In the genomic region with DNA sequence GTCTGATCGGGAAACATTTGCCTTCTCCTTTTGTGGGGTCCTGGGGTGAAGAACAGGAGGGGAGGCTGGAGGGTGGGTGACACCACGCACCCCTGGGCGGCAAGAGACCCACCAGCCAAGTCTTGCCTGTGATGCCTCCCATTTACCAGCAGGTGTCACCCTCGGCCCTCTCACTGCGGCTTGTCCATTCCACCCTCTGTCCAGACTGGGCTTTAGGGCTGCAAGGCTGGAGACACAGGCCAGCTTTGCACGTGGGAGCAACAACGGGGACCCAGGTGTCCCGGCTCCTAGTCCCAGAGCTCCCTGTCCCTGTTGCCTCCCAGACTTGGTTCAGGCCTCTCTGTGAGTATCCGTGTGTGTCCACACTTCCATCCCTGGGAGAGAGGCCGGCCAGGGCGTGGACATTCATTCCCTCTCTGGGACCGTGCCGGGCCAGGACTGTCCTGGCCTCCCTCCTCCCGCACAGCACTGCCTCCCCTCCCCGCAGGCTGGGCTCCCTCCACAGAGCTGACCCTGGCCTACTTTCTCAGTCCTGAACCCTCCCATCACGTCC, we compare ENCODE assay signal across 8 cellular contexts. TPM values are rescaled to one million over a fixed set of nuclear protein-coding genes. Genes with fewer than 3 reads are reported as not detected.
A peak's percentile ranks its signal among the peaks of the same experiment; 100 is the strongest.
DNase-seq lines count a peak whose midpoint lies in the region; ATAC-seq and TF ChIP-seq lines count a peak whose summit lies in the region.

No MANE protein-coding gene starts in this region.

- H3K36me3 ChIP-seq in MM.1S (replicated peaks; ENCODE audit: insufficient read depth, low read length): no peaks in the 10 kb centered on the region
- H3K36me3 ChIP-seq in skeletal muscle tissue (ENCODE audit: control insufficient read depth in 3 of 3, insufficient read depth in 3 of 3, low read length in 3 of 3): no peaks in the 10 kb centered on the region

- H3K4me1 ChIP-seq in MM.1S (ENCODE audit: low read length) (no peaks in the 10 kb centered on the region), skeletal muscle tissue (ENCODE audit: control insufficient read depth in 3 of 3, insufficient read depth in 3 of 3, low read length in 3 of 3) (peaks cover 4 to 8% (median 4%) of the 10 kb centered on the region in 3 donors)

- H2AFZ ChIP-seq in MM.1S (ENCODE audit: low read length): peak overlapping the region; percentile 40; the same call in 1 of the 2 replicates

- no peaks in the 10 kb centered on the region for H3F3A ChIP-seq in MM.1S (ENCODE audit: insufficient read depth, low read length)

- DNase-seq in G401 (ENCODE audit: low spot score): peak; percentile 76
- DNase-seq in MM.1S: peak; percentile 15
- peak; percentile 48 for DNase-seq in T-helper 2 cell treated with Interferon-gamma antibody and Interleukin-4, amounts not matched to agents 5 μg/mL and 100 μg/mL, for 36 hours (ENCODE audit: low spot score)
- DNase-seq in astrocyte of the cerebellum (ENCODE audit: low read depth): peak; percentile 39
- peak in 47 of 51 donors; percentile 12 to 76 (median 50) for DNase-seq in hypothalamus (lab: John Stamatoyannopoulos, UW)

- H3K9me2 ChIP-seq in MM.1S (replicated peaks; ENCODE audit: insufficient read depth, low read length): no peaks in the 10 kb centered on the region

- no peaks in the 10 kb centered on the region for H3K4me1 Mint-ChIP-seq in T-helper 2 cell treated with Interferon-gamma antibody and Interleukin-4, amounts not matched to agents 5 μg/mL and 100 μg/mL, for 36 hours (ENCODE audit: low read depth)

- no peaks in the 10 kb centered on the region for H3K9me3 ChIP-seq in MM.1S (replicated peaks; ENCODE audit: insufficient read depth, low read length)
- H3K9me3 ChIP-seq in skeletal muscle tissue (ENCODE audit: control insufficient read depth in 3 of 3, low read length in 3 of 3): no peaks in the 10 kb centered on the region

- H3K4me2 ChIP-seq in MM.1S (ENCODE audit: low read depth, low read length): no peak overlapping the region

- H3K27ac ChIP-seq in MM.1S (ENCODE audit: low read length): no peak overlapping the region
- H3K27ac ChIP-seq in skeletal muscle tissue (ENCODE audit: low read depth, low read length): no peak overlapping the region

- in situ Hi-C loops in G401 (cut with HindIII; ENCODE audit: low sequenced_read_pairs): no loop called here
- in situ Hi-C loops in astrocyte of the cerebellum (cut with HindIII; ENCODE audit: low sequenced_read_pairs): loop anchor here (5.0 to 25.0 kb wide), 3 partner anchors 80 to 355 kb away; no protein-coding TSS in a partner anchor

- no peak overlapping the region for H3K27ac Mint-ChIP-seq in T-helper 2 cell treated with Interferon-gamma antibody and Interleukin-4, amounts not matched to agents 5 μg/mL and 100 μg/mL, for 36 hours

- H4K20me1 ChIP-seq in MM.1S (ENCODE audit: insufficient read depth, low read length): no peaks in the 10 kb centered on the region

- ATAC-seq in HG02840 (IDR thresholded peaks at IDR 0.05; ENCODE audit: low FRiP score, unreplicated experiment) (no peak), GM21723 (IDR thresholded peaks at IDR 0.05; ENCODE audit: unreplicated experiment) (no peak)

- TF ChIP-seq CTCF in MM.1S (IDR thresholded peaks at IDR 0.05; ENCODE audit: low read length) (peak; percentile 94), astrocyte of the cerebellum (IDR thresholded peaks at IDR 0.05; ENCODE audit: low read depth, low read length, missing control alignments) (peak; percentile 89)

- no peaks in the 10 kb centered on the region for H3K36me3 Mint-ChIP-seq in T-helper 2 cell treated with Interferon-gamma antibody and Interleukin-4, amounts not matched to agents 5 μg/mL and 100 μg/mL, for 36 hours (ENCODE audit: low read depth)

- H3K27me3 ChIP-seq in MM.1S (replicated peaks; ENCODE audit: insufficient read depth, low read length): no peaks in the 10 kb centered on the region
- no peaks in the 10 kb centered on the region for H3K27me3 ChIP-seq in skeletal muscle tissue (ENCODE audit: control insufficient read depth in 3 of 3, insufficient read depth in 3 of 3, low read length in 3 of 3)

- H3K4me3 ChIP-seq in MM.1S (ENCODE audit: low read length) (no peak overlapping the region), astrocyte of the cerebellum (ENCODE audit: low read depth, low read length) (no peak overlapping the region), skeletal muscle tissue (ENCODE audit: low read length in 3 of 3) (peak overlapping the region in 1 of 3 donors; percentile 49)

- H3K9me3 Mint-ChIP-seq in T-helper 2 cell treated with Interferon-gamma antibody and Interleukin-4, amounts not matched to agents 5 μg/mL and 100 μg/mL, for 36 hours: no peaks in the 10 kb centered on the region

- H3K9ac ChIP-seq in MM.1S (ENCODE audit: low read length): no peak overlapping the region
- peak overlapping the region; percentile 51 to 60 (median 53) for H3K9ac ChIP-seq in skeletal muscle tissue (ENCODE audit: low read depth in 1 of 3, low read length in 3 of 3)

- H3K79me2 ChIP-seq in MM.1S (ENCODE audit: low read length): no peaks in the 10 kb centered on the region

- H3K4me3 Mint-ChIP-seq in T-helper 2 cell treated with Interferon-gamma antibody and Interleukin-4, amounts not matched to agents 5 μg/mL and 100 μg/mL, for 36 hours: no peak overlapping the region

- H3K27me3 Mint-ChIP-seq in T-helper 2 cell treated with Interferon-gamma antibody and Interleukin-4, amounts not matched to agents 5 μg/mL and 100 μg/mL, for 36 hours (ENCODE audit: low read depth): no peaks in the 10 kb centered on the region

RNA-seq across cellular contexts. Expression of a gene that starts 36.2 kb away (rescaled TPM):
- total RNA-seq in G401 (2014; rRNA removed; shearing (Covaris generic)): 19.4 and 28.3 TPM in 2 replicates
- total RNA-seq in skeletal muscle tissue: 16.2 TPM

Comparison
In these comparisons a context has a peak if more than half of its experiments do, and no peak if none do; other contexts are left out.
1. DNase-seq: peak in every context shown above with its lines; median percentile 76 in G401; 50 in hypothalamus; 48 in T-helper 2 cell treated with Interferon-gamma antibody and Interleukin-4, amounts not matched to agents 5 μg/mL and 100 μg/mL, for 36 hours; 39 in astrocyte of the cerebellum; 15 in MM.1S.